Comparison of ENCODE assay signal across 8 cellular contexts in genomic region chr15:90901799-90902655, GRCh38. TPM values are rescaled to one million over a fixed set of nuclear protein-coding genes. Genes with fewer than 3 reads are reported as not detected.
DNase-seq lines count a peak whose midpoint lies in the region; ATAC-seq and TF ChIP-seq lines count a peak whose summit lies in the region.

No MANE protein-coding gene starts in this region.

- H3K36me3 ChIP-seq in mucosa of descending colon (ENCODE audit: low read depth): no peaks in the 10 kb centered on the region

- peak; percentile 64 for DNase-seq in COR-L47 (lab: John Stamatoyannopoulos, UW)
- DNase-seq in NOMO-1 (lab: John Stamatoyannopoulos, UW; ENCODE audit: unreplicated experiment in 2 of 2): peak; percentile 77 to 78
- peak; percentile 87 for DNase-seq in activated CD8-positive, alpha-beta memory T cell treated with anti-CD3 and anti-CD28 coated beads, Interleukin-2, amount 50 U/mL, for 48 hours
- peak; percentile 98 for DNase-seq in epidermal melanocyte (ENCODE audit: insufficient read length, low spot score)
- DNase-seq in mucosa of descending colon: peak; percentile 86 to 88 (median 87)
- DNase-seq in stimulated activated CD8-positive, alpha-beta memory T cell treated with anti-CD3 and anti-CD28 coated beads, Interleukin-4, amount 100 ng/mL, for 1 hour (ENCODE audit: low read depth in 2 of 2, low spot score in 1 of 2): peak; percentile 25 to 42

- H3K4me3 ChIP-seq in mucosa of descending colon: peak overlapping the region; percentile 70

- intact Hi-C loops in mucosa of descending colon (cut with DNase I, micrococcal nuclease): no loop called here

- peak; percentile 61 for ATAC-seq in GM19438 (IDR thresholded peaks at IDR 0.05; ENCODE audit: low read depth, unreplicated experiment)
- peak; percentile 63 for ATAC-seq in HG03565 (IDR thresholded peaks at IDR 0.05; ENCODE audit: unreplicated experiment)
- peak; percentile 90 for ATAC-seq in mucosa of descending colon

- H3K9me3 ChIP-seq in mucosa of descending colon: no peaks in the 10 kb centered on the region

- TF ChIP-seq CTCF in mucosa of descending colon (IDR thresholded peaks at IDR 0.05): peak; percentile 85

- H3K4me1 ChIP-seq in mucosa of descending colon (ENCODE audit: low read depth): peaks cover 19% of the 10 kb centered on the region

RNA-seq across cellular contexts. Expression of gene MAN2A2, which starts 1.1 kb away (rescaled TPM):
- 10 to 100 TPM; 50.9 to 75.8 (median 75.3) TPM for total RNA-seq in mucosa of descending colon

RNA-seq across cellular contexts. Expression of gene FES, which starts 17.7 kb away (rescaled TPM):
- 10 to 100 TPM in 2 of 3 donors, 1 to 10 TPM in 1; 7.9 to 18.6 (median 12.1) TPM for total RNA-seq in mucosa of descending colon

RNA-seq across cellular contexts. Expression of gene HDDC3, which starts 30.3 kb away (rescaled TPM):
- total RNA-seq in mucosa of descending colon: 10 to 100 TPM; 10.7 to 23.4 (median 15.4) TPM

RNA-seq across cellular contexts. Expression of gene UNC45A, which starts 33.1 kb away (rescaled TPM):
- 10 to 100 TPM; 43.9 to 92.5 (median 54.8) TPM for total RNA-seq in mucosa of descending colon

RNA-seq across cellular contexts. Expression of gene FURIN, which starts 33.6 kb away (rescaled TPM):
- total RNA-seq in mucosa of descending colon: 10 to 100 TPM; 65.9 to 83.4 (median 67.4) TPM

Comparison
In these comparisons a context has a peak if more than half of its experiments do, and no peak if none do; other contexts are left out.
1. Peak in every context shown above with its lines: DNase-seq, ATAC-seq and H3K4me3 ChIP-seq.
2. DNase-seq: peak in every context shown above with its lines; median percentile 98 in epidermal melanocyte; 87 in activated CD8-positive, alpha-beta memory T cell treated with anti-CD3 and anti-CD28 coated beads, Interleukin-2, amount 50 U/mL, for 48 hours; 87 in mucosa of descending colon; 78 in NOMO-1; 64 in COR-L47; 34 in stimulated activated CD8-positive, alpha-beta memory T cell treated with anti-CD3 and anti-CD28 coated beads, Interleukin-4, amount 100 ng/mL, for 1 hour.